23 cellular contexts compared by ENCODE assay signal in the genomic region with DNA sequence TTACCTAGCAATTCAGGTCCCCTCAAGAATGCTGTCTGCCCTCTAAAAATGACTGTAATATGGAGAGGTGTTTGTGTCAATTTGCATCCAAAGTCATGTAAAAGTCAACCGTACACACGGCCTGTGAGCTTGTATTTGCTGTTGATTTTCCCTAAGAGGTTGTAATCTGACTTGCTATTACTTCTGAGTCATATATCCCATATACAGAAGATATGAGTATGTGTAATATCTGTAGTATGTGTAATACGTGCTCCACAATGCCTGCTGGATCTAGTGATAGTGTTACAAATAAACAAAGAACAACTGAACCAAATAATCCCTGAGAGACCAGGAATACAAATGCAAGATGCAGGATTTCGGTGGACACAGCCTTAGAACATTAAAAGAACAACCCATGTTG. TPM values are rescaled to one million over a fixed set of nuclear protein-coding genes. Genes with fewer than 3 reads are reported as not detected.
A peak's percentile ranks its signal among the peaks of the same experiment; 100 is the strongest.
DNase-seq lines count a peak whose midpoint lies in the region; FAIRE-seq and TF ChIP-seq lines count a peak whose summit lies in the region.
"Had no signal": no experiment of that assay in that cellular context is flagged by ENCODE, and none has a peak within 500 bp of the region (broad histone marks: within the 10 kb centered on the region; RNA-seq: fewer than 3 reads in every experiment).

No MANE protein-coding gene starts in this region.

- H3K4me3 Mint-ChIP-seq in Calu3 (ENCODE audit: low read depth, unreplicated experiment): no peak overlapping the region
- H3K4me3 Mint-ChIP-seq: effector memory CD8-positive, alpha-beta T cell had no signal

- no peaks in the 10 kb centered on the region for H3K9me3 Mint-ChIP-seq in Calu3 (ENCODE audit: low read depth, unreplicated experiment)

- CTCF ChIA-PET in endothelial cell of umbilical vein (lab: Charles Lee): interaction anchor here (1.2 to 2.9 kb wide), 2 partner anchors 205 to 209 kb away, joined by 5 to 15 read pairs; no protein-coding TSS in a partner anchor
- CTCF ChIA-PET in Calu3 (lab: Charles Lee): no interaction called here
- CTCF ChIA-PET in PC-9 (lab: Charles Lee): no interaction called here

- H3K4me3 ChIP-seq in endothelial cell of umbilical vein (replicated peaks in 1 of 3; ENCODE audit: insufficient read depth in 1 of 3, low read depth in 1 of 3, low read length in 3 of 3) (no peak overlapping the region), PC-9 (no peak overlapping the region)
- H3K4me3 ChIP-seq: pancreas had no signal

- BruUV-seq in endothelial cell of umbilical vein (replicated peaks; lab: Mats Ljungman, UMichigan): no TSS peak
- no TSS peak for BruUV-seq in Calu3 (replicated peaks; lab: Mats Ljungman, UMichigan)
- BruUV-seq in PC-9 (replicated peaks; lab: Mats Ljungman, UMichigan): no TSS peak

- FAIRE-seq in endothelial cell of umbilical vein (lab: Jason Lieb, UNC): no peak
- FAIRE-seq: GM12891, pancreas had no signal

- H3K9ac ChIP-seq in endothelial cell of umbilical vein (replicated peaks; ENCODE audit: extremely low read depth, insufficient read depth, low read length): no peak overlapping the region

- H3K27ac Mint-ChIP-seq in Calu3 (ENCODE audit: unreplicated experiment): no peak overlapping the region
- H3K27ac Mint-ChIP-seq: effector memory CD8-positive, alpha-beta T cell had no signal

- intact Hi-C loops in endothelial cell of umbilical vein (cut with micrococcal nuclease) (loop anchor here (2.0 to 10.0 kb wide), 2 partner anchors 217 to 437 kb away; no protein-coding TSS in a partner anchor), Calu3 (cut with micrococcal nuclease; ENCODE audit: unreplicated experiment) (no loop called here), PC-9 (cut with micrococcal nuclease; ENCODE audit: unreplicated experiment) (no loop called here)

- H3K27ac ChIP-seq in endothelial cell of umbilical vein (ENCODE audit: insufficient read depth, low read depth, low read length): no peak overlapping the region
- H3K27ac ChIP-seq in PC-9: no peak overlapping the region
- H3K27ac ChIP-seq: HL-60, pancreas had no signal

- H3K27me3 ChIP-seq in endothelial cell of umbilical vein (ENCODE audit: control insufficient read depth in 2 of 2, insufficient read depth in 2 of 2, low read length in 2 of 2) (peaks cover 33 to 42% of the 10 kb centered on the region in 2 experiments), PC-9 (ENCODE audit: insufficient read depth, low read depth) (0 out of 2 replicates have a peak, but pooled peaks cover 4% of the 10 kb centered on the region)

- no peaks in the 10 kb centered on the region for H3K9me1 ChIP-seq in endothelial cell of umbilical vein (replicated peaks; ENCODE audit: control insufficient read depth, extremely low read depth, insufficient read depth, low read length)

- H3K27me3 Mint-ChIP-seq in Calu3 (ENCODE audit: unreplicated experiment): peaks cover 76% of the 10 kb centered on the region

- DNase-seq in Daoy (ENCODE audit: low read depth) (peak; percentile 15), RKO (ENCODE audit: low spot score) (peak; percentile 30), endothelial cell of umbilical vein (ENCODE audit: low read depth, low spot score) (no peak), non-pigmented ciliary epithelial cell (ENCODE audit: low read depth) (peak; percentile 34), NCI-H2107 (lab: John Stamatoyannopoulos, UW) (no peak), Calu3 (no peak), PC-9 (no peak), NCI-H1105 (lab: John Stamatoyannopoulos, UW) (no peak)
- DNase-seq: activated CD4-positive, alpha-beta T cell treated with anti-CD3 and anti-CD28 coated beads, Interleukin-2, amount 50 U/mL, for 48 hours; activated naive CD4-positive, alpha-beta T cell treated with anti-CD3 and anti-CD28 coated beads, Interleukin-2, amount 50 U/mL, for 16 hours; AML-193; caudate nucleus; effector memory CD8-positive, alpha-beta T cell; GF-D8; KBM-7; left ventricle myocardium superior; NCI-H1092; NCI-H774; pancreas; stimulated activated CD4-positive, alpha-beta T cell treated with anti-CD3 and anti-CD28 coated beads, Interleukin-4, amount 100 ng/mL, for 1 hour had no signal

- H3K9me3 ChIP-seq in endothelial cell of umbilical vein (replicated peaks; ENCODE audit: control insufficient read depth, insufficient read depth, low read length) (no peaks in the 10 kb centered on the region), PC-9 (ENCODE audit: insufficient read depth, low read depth) (no peaks in the 10 kb centered on the region)
- H3K9me3 ChIP-seq: pancreas had no signal

- dilution Hi-C loops in endothelial cell of umbilical vein (cut with MboI; ENCODE audit: extremely low pct_ligation_motif_present, low sequenced_read_pairs): no loop called here

- H4K20me1 ChIP-seq in endothelial cell of umbilical vein (replicated peaks; ENCODE audit: control insufficient read depth, extremely low read depth, insufficient read depth, low read length): no peaks in the 10 kb centered on the region
- H4K20me1 ChIP-seq in PC-9 (ENCODE audit: insufficient read depth): no peaks in the 10 kb centered on the region

- H3K36me3 ChIP-seq in endothelial cell of umbilical vein (ENCODE audit: control insufficient read depth in 2 of 2, extremely low read depth in 1 of 2, insufficient read depth in 2 of 2, low read length in 2 of 2) (no peaks in the 10 kb centered on the region), PC-9 (ENCODE audit: low read depth) (no peaks in the 10 kb centered on the region)
- H3K36me3 ChIP-seq: pancreas had no signal

- no peak for TF ChIP-seq POLR2A in endothelial cell of umbilical vein (IDR thresholded peaks at IDR 0.05; ENCODE audit: low read depth, low read length)

- no peaks in the 10 kb centered on the region for H3K79me2 ChIP-seq in endothelial cell of umbilical vein (ENCODE audit: control insufficient read depth, insufficient read depth, low read length)
- no peaks in the 10 kb centered on the region for H3K79me2 ChIP-seq in PC-9 (ENCODE audit: low read depth)

- H3K4me1 Mint-ChIP-seq in Calu3 (ENCODE audit: low read depth, unreplicated experiment): no peaks in the 10 kb centered on the region

- TF ChIP-seq CTCF in endothelial cell of umbilical vein (IDR thresholded peaks at IDR 0.05; ENCODE audit: extremely low read depth in 1 of 2, insufficient read depth in 1 of 2, low read depth in 1 of 2, low read length in 2 of 2) (no peak), Calu3 (IDR thresholded peaks at IDR 0.05; ENCODE audit: unreplicated experiment) (no peak), PC-9 (conservative IDR thresholded peaks at IDR 0.05) (no peak)

- H2AFZ ChIP-seq in endothelial cell of umbilical vein (ENCODE audit: low read depth, low read length): no peak overlapping the region
- H2AFZ ChIP-seq in PC-9: no peak overlapping the region

- H3F3A ChIP-seq in PC-9 (ENCODE audit: insufficient read depth, low read depth): no peaks in the 10 kb centered on the region

- H3K4me1 ChIP-seq in endothelial cell of umbilical vein (ENCODE audit: control insufficient read depth, extremely low read depth, insufficient read depth, low read length) (no peaks in the 10 kb centered on the region), PC-9 (replicated peaks; ENCODE audit: insufficient read depth) (no peaks in the 10 kb centered on the region)

- H3K4me2 ChIP-seq in endothelial cell of umbilical vein (ENCODE audit: insufficient read depth, low read length) (no peak overlapping the region), PC-9 (no peak overlapping the region)

- H3K9me2 ChIP-seq in PC-9 (ENCODE audit: insufficient read depth): no peaks in the 10 kb centered on the region

- no peaks in the 10 kb centered on the region for H3K36me3 Mint-ChIP-seq in Calu3 (ENCODE audit: insufficient read depth, unreplicated experiment)

- POLR2A ChIA-PET in endothelial cell of umbilical vein (lab: Charles Lee) (no interaction called here), PC-9 (lab: Charles Lee; ENCODE audit: unreplicated experiment) (no interaction called here)

TF ChIP-seq in endothelial cell of umbilical vein, 7 proteins besides CTCF, POLR2A, EP300 and RAD21:
- TF ChIP-seq JUN (IDR thresholded peaks at IDR 0.05; ENCODE audit: borderline replicate concordance, insufficient read depth, insufficient read length, low read depth) (no peak), FOS (IDR thresholded peaks at IDR 0.05; ENCODE audit: borderline replicate concordance, insufficient read depth, low read length) (peak; percentile 63)

RNA-seq across cellular contexts. Expression of gene KCNJ6, which starts 1.4 kb away (rescaled TPM):
- not detected in 2 replicates for total RNA-seq in Daoy (2014; rRNA removed; shearing (Covaris generic))
- total RNA-seq in endothelial cell of umbilical vein (not detected in 2 replicates), Calu3 (2022) (0.05 TPM in 1 of 2 replicates, not detected in the other), PC-9 (2021) (not detected in 2 replicates)
- not detected in 2 replicates for polyA plus RNA-seq in endothelial cell of umbilical vein
- not detected in 2 replicates for polyA plus RNA-seq in endothelial cell of umbilical vein (2011; cell fraction: cytosol; rRNA removed)
- polyA plus RNA-seq in endothelial cell of umbilical vein (2011; cell fraction: nucleus; rRNA removed): not detected in 2 replicates
- polyA plus RNA-seq in endothelial cell of umbilical vein (2012): 0.14 and 0.16 TPM in 2 replicates
- polyA minus RNA-seq in endothelial cell of umbilical vein: not detected in 2 replicates
- polyA minus RNA-seq in endothelial cell of umbilical vein (2011; cell fraction: cytosol; rRNA and poly(A)+ RNA removed): not detected
- polyA minus RNA-seq in endothelial cell of umbilical vein (2011; cell fraction: nucleus; rRNA and poly(A)+ RNA removed): not detected in 2 replicates
- total RNA-seq: left ventricle myocardium superior, subcutaneous adipose tissue had no signal

Comparison
In these comparisons a context has a peak if more than half of its experiments do, and no peak if none do; other contexts are left out.
1. DNase-seq: peak in Daoy (single experiment), RKO (single experiment) and non-pigmented ciliary epithelial cell (single experiment); none in endothelial cell of umbilical vein (single experiment), NCI-H2107 (single experiment), Calu3 (single experiment), PC-9 (0 of 2) and NCI-H1105 (single experiment).